In genomic region chr7:150119966-150120365, GRCh38 we compare ENCODE assay signal across 1 cellular context.
DNase-seq lines count a peak whose midpoint lies in the region; ATAC-seq, FAIRE-seq and TF ChIP-seq lines count a peak whose summit lies in the region.
"Not testable (repeated sequence)": the region's sequence is repeated elsewhere in the genome, so short reads cannot be mapped to it uniquely, and the experiment has no call there.

No MANE protein-coding gene starts in this region.

- peak; percentile 41 for DNase-seq in HepG2 (ENCODE audit: low spot score)

- TF ChIP-seq POLR2A in HepG2 (IDR thresholded peaks at IDR 0.05; ENCODE audit: insufficient read depth in 1 of 2, low read depth in 2 of 2, low read length in 2 of 2): not testable (repeated sequence)

- TF ChIP-seq EP300 in HepG2 (IDR thresholded peaks at IDR 0.05; ENCODE audit: low read depth in 2 of 2, low read length in 2 of 2): 0 out of 4 replicates have a peak, but pooled peaks of 1 of the 2 experiments have one; percentile 11
- TF ChIP-seq EP300 in HepG2 (CRISPR knock-in tag; IDR thresholded peaks at IDR 0.05; ENCODE audit: borderline replicate concordance): not testable (repeated sequence)

- H3K4me1 ChIP-seq in HepG2 (ENCODE audit: insufficient read depth, low read length): not testable (repeated sequence)

- not testable (repeated sequence) for H3K4me2 ChIP-seq in HepG2 (ENCODE audit: low read depth, low read length)

- not testable (repeated sequence) for H3K27ac ChIP-seq in HepG2 (ENCODE audit: extremely low read length, insufficient read depth, low read length)

- H3K9me3 ChIP-seq in HepG2 (ENCODE audit: low read length): not testable (repeated sequence)

- intact Hi-C loops in HepG2 (cut with micrococcal nuclease; ENCODE audit: unreplicated experiment): not testable (repeated sequence)

- WGBS in HepG2 (ENCODE audit: low lambda C conversion rate): 0% methylated on average over 1 of the region's 1 CpG

- not testable (repeated sequence) for H3K79me2 ChIP-seq in HepG2 (ENCODE audit: insufficient read depth, low read length)

- H3K4me3 ChIP-seq in HepG2 (replicated peaks in 1 of 3; ENCODE audit: insufficient read depth in 1 of 3, low read depth in 2 of 3, low read length in 3 of 3): not testable (repeated sequence)

- not testable (repeated sequence) for TF ChIP-seq RAD21 in HepG2 (CRISPR knock-in tag; IDR thresholded peaks at IDR 0.05)

- H3K9ac ChIP-seq in HepG2 (ENCODE audit: insufficient read depth, low read depth, low read length): not testable (repeated sequence)

- FAIRE-seq in HepG2 (lab: Jason Lieb, UNC): not testable (repeated sequence)

- not testable (repeated sequence) for H3K27me3 ChIP-seq in HepG2 (ENCODE audit: control insufficient read depth in 1 of 2, insufficient read depth in 2 of 2, low read length in 2 of 2)

- in situ Hi-C loops in HepG2 (cut with HindIII; ENCODE audit: extremely low pct_ligation_motif_present, low pct_unique_long_range_greater_than_20kb): not testable (repeated sequence)

- not testable (repeated sequence) for H4K20me1 ChIP-seq in HepG2 (ENCODE audit: insufficient read depth, low read length)

- not testable (repeated sequence) for H3K36me3 ChIP-seq in HepG2 (replicated peaks in 1 of 2; ENCODE audit: control insufficient read depth in 1 of 2, insufficient read depth in 2 of 2, low read length in 2 of 2)

- not testable (repeated sequence) for ATAC-seq in HepG2

- POLR2A ChIA-PET in HepG2 (lab: Yijun Ruan, JAX): not testable (repeated sequence)

- not testable (repeated sequence) for TF ChIP-seq CTCF in HepG2 (CRISPR knock-in tag; IDR thresholded peaks at IDR 0.05)

- BruUV-seq in HepG2 (replicated peaks; lab: Mats Ljungman, UMichigan): not testable (repeated sequence)

- H2AFZ ChIP-seq in HepG2 (ENCODE audit: low read length): not testable (repeated sequence)

- CTCF ChIA-PET in HepG2 (lab: Yijun Ruan, JAX; ENCODE audit: low intra/inter-chr PET ratio, low total read pairs): not testable (repeated sequence)

TF ChIP-seq in HepG2, 621 proteins besides CTCF, POLR2A, EP300 and RAD21 (continues in another document):
- TF ChIP-seq NCOA2 (CRISPR knock-in tag; IDR thresholded peaks at IDR 0.05) (peak; percentile 52; the same call in 1 of the 2 replicates), ISL2 (CRISPR knock-in tag; IDR thresholded peaks at IDR 0.05) (peak; percentile 85), SOX6 (CRISPR knock-in tag; IDR thresholded peaks at IDR 0.05) (peak; percentile 64), NR2F6 (IDR thresholded peaks at IDR 0.05) (peak; percentile 87), NR2F6 (CRISPR knock-in tag; IDR thresholded peaks at IDR 0.05) (peak; percentile 64), FOXA1 (CRISPR knock-in tag; IDR thresholded peaks at IDR 0.05) (peak; percentile 43; the same call in 1 of the 2 replicates), FOXP1 (CRISPR knock-in tag; IDR thresholded peaks at IDR 0.05) (peak; percentile 59; the same call in 1 of the 2 replicates), CREM (IDR thresholded peaks at IDR 0.05) (peak; percentile 43; the same call in 1 of the 2 replicates), GATAD2A (CRISPR knock-in tag; IDR thresholded peaks at IDR 0.05) (peak; percentile 40; the same call in 1 of the 2 replicates), ARID5B (CRISPR knock-in tag; IDR thresholded peaks at IDR 0.05) (peak; percentile 46), RERE (CRISPR knock-in tag; IDR thresholded peaks at IDR 0.05; ENCODE audit: low read depth) (peak; percentile 75), HMG20A (CRISPR knock-in tag; IDR thresholded peaks at IDR 0.05; ENCODE audit: borderline replicate concordance) (peak; percentile 33; the same call in 1 of the 2 replicates)
- TF ChIP-seq SOX6 (IDR thresholded peaks at IDR 0.05); FOXA1 (IDR thresholded peaks at IDR 0.05); FOXP1 (IDR thresholded peaks at IDR 0.05); CREM (CRISPR knock-in tag; IDR thresholded peaks at IDR 0.05): not testable (repeated sequence)
